In genomic region chr22:39114157-39114511, GRCh38 we compare ENCODE assay signal across 25 cellular contexts. TPM values are rescaled to one million over a fixed set of nuclear protein-coding genes. Genes with fewer than 3 reads are reported as not detected.
DNase-seq lines count a peak whose midpoint lies in the region; ATAC-seq and TF ChIP-seq lines count a peak whose summit lies in the region.
"Had no signal": no experiment of that assay in that cellular context is flagged by ENCODE, and none has a peak within 500 bp of the region (broad histone marks: within the 10 kb centered on the region; RNA-seq: fewer than 3 reads in every experiment).

No MANE protein-coding gene starts in this region.

- DNase-seq in activated CD8-positive, alpha-beta T cell treated with anti-CD3 and anti-CD28 coated beads for 36 hours, result no peak
- DNase-seq in activated CD8-positive, alpha-beta T cell treated with anti-CD3 and anti-CD28 coated beads, Interleukin-2, amount 10 ng/mL, durations not matched to agents 7 days and 5 days, result no peak
- DNase-seq in NCI-H2171 (lab: John Stamatoyannopoulos, UW) (peak; percentile 74), epithelial cell of prostate (ENCODE audit: low read depth, low spot score) (no peak), nephron progenitor cell (peak; percentile 40), HuH-7.5 (ENCODE audit: low spot score) (no peak)
- DNase-seq: activated CD4-positive, alpha-beta T cell treated with anti-CD3 and anti-CD28 coated beads, Interleukin-2, amount 10 ng/mL, durations not matched to agents 24 days and 14 days; activated T-cell treated with anti-CD3 and anti-CD28 coated beads for 4 hours; C1 segment of cervical spinal cord; foreskin fibroblast; GM23248; left ventricle myocardium inferior; NCI-H1092; NCI-H2107; pancreas; upper lobe of right lung had no signal

- H3K9me3 Mint-ChIP-seq in activated CD8-positive, alpha-beta T cell treated with anti-CD3 and anti-CD28 coated beads for 36 hours, result no peaks in the 10 kb centered on the region
- H3K9me3 Mint-ChIP-seq in activated CD8-positive, alpha-beta T cell treated with anti-CD3 and anti-CD28 coated beads, Interleukin-2, amount 10 ng/mL, durations not matched to agents 7 days and 5 days (ENCODE audit: insufficient read depth), result no peaks in the 10 kb centered on the region
- peaks cover 6% of the 10 kb centered on the region for H3K9me3 Mint-ChIP-seq in nephron progenitor cell
- H3K9me3 Mint-ChIP-seq: activated CD4-positive, alpha-beta T cell treated with anti-CD3 and anti-CD28 coated beads, Interleukin-2, amount 10 ng/mL, durations not matched to agents 24 days and 14 days; stimulated activated naive CD8-positive, alpha-beta T cell treated with anti-CD3 and anti-CD28 coated beads, Interleukin-15, amount 100 ng/mL, for 72 hours had no signal

- H3K36me3 Mint-ChIP-seq in activated CD8-positive, alpha-beta T cell treated with anti-CD3 and anti-CD28 coated beads for 36 hours (ENCODE audit: low read depth), result no peaks in the 10 kb centered on the region
- H3K36me3 Mint-ChIP-seq in activated CD8-positive, alpha-beta T cell treated with anti-CD3 and anti-CD28 coated beads, Interleukin-2, amount 10 ng/mL, durations not matched to agents 7 days and 5 days (ENCODE audit: low read depth), result no peaks in the 10 kb centered on the region
- H3K36me3 Mint-ChIP-seq in nephron progenitor cell (ENCODE audit: low read depth), result no peaks in the 10 kb centered on the region
- H3K36me3 Mint-ChIP-seq: activated naive CD8-positive, alpha-beta T cell; brain had no signal

- no peaks in the 10 kb centered on the region for H3K27me3 Mint-ChIP-seq in activated CD8-positive, alpha-beta T cell treated with anti-CD3 and anti-CD28 coated beads for 36 hours
- H3K27me3 Mint-ChIP-seq in activated CD8-positive, alpha-beta T cell treated with anti-CD3 and anti-CD28 coated beads, Interleukin-2, amount 10 ng/mL, durations not matched to agents 7 days and 5 days (ENCODE audit: low read depth), result no peaks in the 10 kb centered on the region
- peaks cover 3% of the 10 kb centered on the region for H3K27me3 Mint-ChIP-seq in nephron progenitor cell (ENCODE audit: low read depth, poor library complexity)
- H3K27me3 Mint-ChIP-seq: activated CD4-positive, alpha-beta T cell treated with anti-CD3 and anti-CD28 coated beads, Interleukin-2, amount 10 ng/mL, durations not matched to agents 24 days and 14 days; activated naive CD8-positive, alpha-beta T cell; stimulated activated naive CD8-positive, alpha-beta T cell treated with anti-CD3 and anti-CD28 coated beads, Interleukin-15, amount 100 ng/mL, for 72 hours had no signal

- H3K27ac ChIP-seq in epithelial cell of prostate, result peak overlapping the region; percentile 41
- H3K27ac ChIP-seq: A549, GM23248, left ventricle myocardium inferior, pancreas, upper lobe of right lung had no signal

- POLR2A ChIA-PET in activated CD8-positive, alpha-beta T cell treated with anti-CD3 and anti-CD28 coated beads for 36 hours (lab: Charles Lee), result interaction anchor here (0.6 to 1.9 kb wide), 5 partner anchors 20 to 205 kb away, joined by 3 to 6 read pairs (median 3); partner anchors contain the start of gene RPL3
- POLR2A ChIA-PET in activated CD8-positive, alpha-beta T cell treated with anti-CD3 and anti-CD28 coated beads, Interleukin-2, amount 10 ng/mL, durations not matched to agents 7 days and 5 days (lab: Charles Lee), result interaction anchor here (1.5 kb wide), 1 partner anchor 15 kb away, joined by 6 read pairs; no protein-coding TSS in a partner anchor

- H3K4me1 Mint-ChIP-seq in activated CD8-positive, alpha-beta T cell treated with anti-CD3 and anti-CD28 coated beads for 36 hours (ENCODE audit: low read depth), result peaks cover 55% of the 10 kb centered on the region
- peaks cover 46% of the 10 kb centered on the region for H3K4me1 Mint-ChIP-seq in activated CD8-positive, alpha-beta T cell treated with anti-CD3 and anti-CD28 coated beads, Interleukin-2, amount 10 ng/mL, durations not matched to agents 7 days and 5 days (ENCODE audit: low read depth)
- H3K4me1 Mint-ChIP-seq in nephron progenitor cell, result peaks cover 74% of the 10 kb centered on the region

- H3K27ac Mint-ChIP-seq in activated CD8-positive, alpha-beta T cell treated with anti-CD3 and anti-CD28 coated beads for 36 hours, result peak overlapping the region; percentile 30
- no peak overlapping the region for H3K27ac Mint-ChIP-seq in activated CD8-positive, alpha-beta T cell treated with anti-CD3 and anti-CD28 coated beads, Interleukin-2, amount 10 ng/mL, durations not matched to agents 7 days and 5 days
- peak overlapping the region; percentile 99 for H3K27ac Mint-ChIP-seq in nephron progenitor cell

- intact Hi-C loops in activated CD8-positive, alpha-beta T cell treated with anti-CD3 and anti-CD28 coated beads for 36 hours (cut with micrococcal nuclease), result loop anchor here (10.0 kb wide), 1 partner anchor 239 kb away; the partner anchor contains the start of gene CBX6

- no peak overlapping the region for H3K4me3 Mint-ChIP-seq in activated CD8-positive, alpha-beta T cell treated with anti-CD3 and anti-CD28 coated beads for 36 hours
- H3K4me3 Mint-ChIP-seq in activated CD8-positive, alpha-beta T cell treated with anti-CD3 and anti-CD28 coated beads, Interleukin-2, amount 10 ng/mL, durations not matched to agents 7 days and 5 days, result no peak overlapping the region
- H3K4me3 Mint-ChIP-seq in nephron progenitor cell, result peak overlapping the region; percentile 44
- H3K4me3 Mint-ChIP-seq: activated CD4-positive, alpha-beta T cell treated with anti-CD3 and anti-CD28 coated beads, Interleukin-2, amount 10 ng/mL, durations not matched to agents 24 days and 14 days; activated naive CD8-positive, alpha-beta T cell had no signal

- no peak for TF ChIP-seq CTCF in activated CD8-positive, alpha-beta T cell treated with anti-CD3 and anti-CD28 coated beads for 36 hours (IDR thresholded peaks at IDR 0.05)
- TF ChIP-seq CTCF in nephron progenitor cell (IDR thresholded peaks at IDR 0.05), result no peak

- ATAC-seq in activated CD8-positive, alpha-beta T cell treated with anti-CD3 and anti-CD28 coated beads for 36 hours, result no peak
- no peak for ATAC-seq in activated CD8-positive, alpha-beta T cell treated with anti-CD3 and anti-CD28 coated beads, Interleukin-2, amount 10 ng/mL, durations not matched to agents 7 days and 5 days
- ATAC-seq in GM19035 (IDR thresholded peaks at IDR 0.05; ENCODE audit: unreplicated experiment), result no peak
- no peak for ATAC-seq in GM18868 (IDR thresholded peaks at IDR 0.05; ENCODE audit: unreplicated experiment)
- ATAC-seq: A549, pancreas, sciatic nerve, upper lobe of right lung had no signal

- CTCF ChIA-PET in activated CD8-positive, alpha-beta T cell treated with anti-CD3 and anti-CD28 coated beads for 36 hours (lab: Charles Lee), result interaction anchor here (0.9 to 2.3 kb wide), 4 partner anchors 15 to 244 kb away, joined by 3 to 9 read pairs (median 8); no protein-coding TSS in a partner anchor
- CTCF ChIA-PET in activated CD8-positive, alpha-beta T cell treated with anti-CD3 and anti-CD28 coated beads, Interleukin-2, amount 10 ng/mL, durations not matched to agents 7 days and 5 days (lab: Charles Lee), result interaction anchor here (1.0 kb wide), 1 partner anchor 111 kb away, joined by 4 read pairs; no protein-coding TSS in a partner anchor

RNA-seq across cellular contexts. Expression of gene APOBEC3H, which starts 17.1 kb away (rescaled TPM):
- total RNA-seq in activated CD8-positive, alpha-beta T cell treated with anti-CD3 and anti-CD28 coated beads for 36 hours, result 1 to 10 TPM; 6.8 to 7.1 TPM
- total RNA-seq in activated CD8-positive, alpha-beta T cell treated with anti-CD3 and anti-CD28 coated beads, Interleukin-2, amount 10 ng/mL, durations not matched to agents 7 days and 5 days, result 10 to 100 TPM; 82.8 to 89.7 TPM
- total RNA-seq: endothelial cell of umbilical vein, GM23248, RPMI7951 had no signal

RNA-seq across cellular contexts. Expression of gene APOBEC3G, which starts 37.1 kb away (rescaled TPM):
- total RNA-seq in activated CD8-positive, alpha-beta T cell treated with anti-CD3 and anti-CD28 coated beads for 36 hours, result 10 to 100 TPM; 66.0 to 66.5 TPM
- 100 to 1,000 TPM; 134 to 138 TPM for total RNA-seq in activated CD8-positive, alpha-beta T cell treated with anti-CD3 and anti-CD28 coated beads, Interleukin-2, amount 10 ng/mL, durations not matched to agents 7 days and 5 days

RNA-seq across cellular contexts. Expression of gene CBX7, which starts 38.3 kb away (rescaled TPM):
- 10 to 100 TPM; 23.6 to 25.0 TPM for total RNA-seq in activated CD8-positive, alpha-beta T cell treated with anti-CD3 and anti-CD28 coated beads for 36 hours
- total RNA-seq in activated CD8-positive, alpha-beta T cell treated with anti-CD3 and anti-CD28 coated beads, Interleukin-2, amount 10 ng/mL, durations not matched to agents 7 days and 5 days, result 1 to 10 TPM; 8.6 to 8.7 TPM

Comparison
In these comparisons a context has a peak if more than half of its experiments do, and no peak if none do; other contexts are left out.
1. RNA of gene APOBEC3H, which starts 17.1 kb away (total RNA-seq): 82.8 to 89.7 TPM in activated CD8-positive, alpha-beta T cell treated with anti-CD3 and anti-CD28 coated beads, Interleukin-2, amount 10 ng/mL, durations not matched to agents 7 days and 5 days; 6.8 to 7.1 TPM in activated CD8-positive, alpha-beta T cell treated with anti-CD3 and anti-CD28 coated beads for 36 hours; every median in the first group is over 10 times any median in the second.
2. DNase-seq: peak in NCI-H2171 (single experiment) and nephron progenitor cell (single experiment); none in activated CD8-positive, alpha-beta T cell treated with anti-CD3 and anti-CD28 coated beads for 36 hours (single experiment), activated CD8-positive, alpha-beta T cell treated with anti-CD3 and anti-CD28 coated beads, Interleukin-2, amount 10 ng/mL, durations not matched to agents 7 days and 5 days (single experiment), epithelial cell of prostate (single experiment) and HuH-7.5 (single experiment).